1 cellular context compared by ENCODE assay signal in genomic region chr10:74150151-74151056, GRCh38.
TF ChIP-seq lines count a peak whose summit lies in the region.

AP3M1 (minus strand) TSS chr10:74150828; CDS start chr10:74138379, 12,449 bp downstream.

TF ChIP-seq in HepG2, 621 proteins besides CTCF, POLR2A, EP300 and RAD21 (continued from another document and continues in another):
- 0 out of 2 replicates have a peak, but pooled peaks have one; percentile 17 for TF ChIP-seq ZBTB26 (CRISPR knock-in tag; IDR thresholded peaks at IDR 0.05; ENCODE audit: borderline replicate concordance)
- peak; percentile 55; the same call in 1 of the 2 replicates for TF ChIP-seq PHF21A (CRISPR knock-in tag; IDR thresholded peaks at IDR 0.05)
- no peak for TF ChIP-seq CC2D1A (CRISPR knock-in tag; IDR thresholded peaks at IDR 0.05)
- no peak for TF ChIP-seq GMEB2 (CRISPR knock-in tag; IDR thresholded peaks at IDR 0.05; ENCODE audit: low read depth)
- TF ChIP-seq ZSCAN9 (CRISPR knock-in tag; IDR thresholded peaks at IDR 0.05; ENCODE audit: borderline replicate concordance) = 0 out of 2 replicates have a peak, but pooled peaks have one; percentile 14
- TF ChIP-seq SPEN (CRISPR knock-in tag; IDR thresholded peaks at IDR 0.05; ENCODE audit: low read depth) = peak; percentile 57; the same call in 1 of the 2 replicates
- TF ChIP-seq KDM3A (CRISPR knock-in tag; IDR thresholded peaks at IDR 0.05; ENCODE audit: low read depth) = peak; percentile 13; the same call in 1 of the 2 replicates
- TF ChIP-seq ZNF747 (CRISPR knock-in tag; IDR thresholded peaks at IDR 0.05; ENCODE audit: borderline replicate concordance) = 0 out of 2 replicates have a peak, but pooled peaks have one; percentile 69
- TF ChIP-seq BCL6 (CRISPR knock-in tag; IDR thresholded peaks at IDR 0.05) = peak; percentile 6
- peak; percentile 64; the same call in 1 of the 2 replicates for TF ChIP-seq ZNF878 (CRISPR knock-in tag; IDR thresholded peaks at IDR 0.05)
- TF ChIP-seq CENPT (CRISPR knock-in tag; IDR thresholded peaks at IDR 0.05; ENCODE audit: low read depth) = no peak
- TF ChIP-seq GATAD1 (CRISPR knock-in tag; IDR thresholded peaks at IDR 0.05) = peak; percentile 82; the same call in 1 of the 2 replicates
- no peak for TF ChIP-seq ZC3H4 (CRISPR knock-in tag; IDR thresholded peaks at IDR 0.05; ENCODE audit: borderline replicate concordance)
- 0 out of 2 replicates have a peak, but pooled peaks have one; percentile 10 for TF ChIP-seq MAX (IDR thresholded peaks at IDR 0.05)
- TF ChIP-seq AHDC1 (CRISPR knock-in tag; IDR thresholded peaks at IDR 0.05; ENCODE audit: borderline replicate concordance) = no peak
- peak; percentile 31; the same call in 1 of the 2 replicates for TF ChIP-seq NFKB2 (CRISPR knock-in tag; IDR thresholded peaks at IDR 0.05; ENCODE audit: borderline replicate concordance)
- TF ChIP-seq TBX2 (CRISPR knock-in tag; IDR thresholded peaks at IDR 0.05; ENCODE audit: borderline replicate concordance) = 0 out of 2 replicates have a peak, but pooled peaks have one; percentile 26
- TF ChIP-seq GABPB1 (CRISPR knock-in tag; IDR thresholded peaks at IDR 0.05) = peak; percentile 44
- TF ChIP-seq ARNT2 (CRISPR knock-in tag; IDR thresholded peaks at IDR 0.05; ENCODE audit: low read depth) = 0 out of 2 replicates have a peak, but pooled peaks have one; percentile 17
- no peak for TF ChIP-seq REXO4 (CRISPR knock-in tag; IDR thresholded peaks at IDR 0.05; ENCODE audit: borderline replicate concordance)
- no peak for TF ChIP-seq ZNF660 (CRISPR knock-in tag; IDR thresholded peaks at IDR 0.05; ENCODE audit: borderline replicate concordance, low read depth)
- TF ChIP-seq MXD1 (CRISPR knock-in tag; IDR thresholded peaks at IDR 0.05) = no peak
- no peak for TF ChIP-seq POGK (CRISPR knock-in tag; conservative IDR thresholded peaks at IDR 0.05)
- TF ChIP-seq SNAPC2 (CRISPR knock-in tag; IDR thresholded peaks at IDR 0.05) = no peak
- 0 out of 2 replicates have a peak, but pooled peaks have one; percentile 16 for TF ChIP-seq ARNTL (CRISPR knock-in tag; IDR thresholded peaks at IDR 0.05)
- TF ChIP-seq STAT6 (CRISPR knock-in tag; IDR thresholded peaks at IDR 0.05; ENCODE audit: borderline replicate concordance) = 0 out of 2 replicates have a peak, but pooled peaks have one; percentile 35
- 0 out of 2 replicates have a peak, but pooled peaks have one; percentile 31 for TF ChIP-seq ZNF674 (CRISPR knock-in tag; IDR thresholded peaks at IDR 0.05; ENCODE audit: low read depth)
- no peak for TF ChIP-seq ZNF136 (CRISPR knock-in tag; IDR thresholded peaks at IDR 0.05; ENCODE audit: low read depth)
- no peak for TF ChIP-seq ZNF484 (CRISPR knock-in tag; IDR thresholded peaks at IDR 0.05; ENCODE audit: borderline replicate concordance, low read depth)
- TF ChIP-seq ZBTB42 (CRISPR knock-in tag; IDR thresholded peaks at IDR 0.05) = 0 out of 2 replicates have a peak, but pooled peaks have one; percentile 40
- TF ChIP-seq MATR3 (CRISPR knock-in tag; IDR thresholded peaks at IDR 0.05) = no peak
- TF ChIP-seq NAIF1 (CRISPR knock-in tag; IDR thresholded peaks at IDR 0.05; ENCODE audit: borderline replicate concordance) = peak; percentile 6; the same call in 1 of the 2 replicates
- TF ChIP-seq JARID2 (CRISPR knock-in tag; IDR thresholded peaks at IDR 0.05; ENCODE audit: insufficient replicate concordance) = no peak
- no peak for TF ChIP-seq IRF1 (CRISPR knock-in tag; IDR thresholded peaks at IDR 0.05; ENCODE audit: low read depth)
- 0 out of 2 replicates have a peak, but pooled peaks have one; percentile 15 for TF ChIP-seq HMGXB3 (CRISPR knock-in tag; IDR thresholded peaks at IDR 0.05; ENCODE audit: borderline replicate concordance)
- no peak for TF ChIP-seq CREB1 (IDR thresholded peaks at IDR 0.05)
- peak; percentile 78 for TF ChIP-seq CREB1 (CRISPR knock-in tag; IDR thresholded peaks at IDR 0.05)
- peak; percentile 31; the same call in 1 of the 2 replicates for TF ChIP-seq NCOA2 (CRISPR knock-in tag; IDR thresholded peaks at IDR 0.05)
- TF ChIP-seq SIN3A (IDR thresholded peaks at IDR 0.05; ENCODE audit: borderline replicate concordance, low read depth, low read length) = no peak
- 0 out of 2 replicates have a peak, but pooled peaks have one; percentile 18 for TF ChIP-seq ZNF235 (CRISPR knock-in tag; IDR thresholded peaks at IDR 0.05; ENCODE audit: borderline replicate concordance)
- TF ChIP-seq ZNF563 (CRISPR knock-in tag; IDR thresholded peaks at IDR 0.05) = no peak
- TF ChIP-seq RFX1 (IDR thresholded peaks at IDR 0.05) = no peak
- TF ChIP-seq GFI1 (CRISPR knock-in tag; IDR thresholded peaks at IDR 0.05; ENCODE audit: borderline replicate concordance) = 0 out of 2 replicates have a peak, but pooled peaks have one; percentile 24
